ENCODE assay signal across 1 cellular context in the genomic region with DNA sequence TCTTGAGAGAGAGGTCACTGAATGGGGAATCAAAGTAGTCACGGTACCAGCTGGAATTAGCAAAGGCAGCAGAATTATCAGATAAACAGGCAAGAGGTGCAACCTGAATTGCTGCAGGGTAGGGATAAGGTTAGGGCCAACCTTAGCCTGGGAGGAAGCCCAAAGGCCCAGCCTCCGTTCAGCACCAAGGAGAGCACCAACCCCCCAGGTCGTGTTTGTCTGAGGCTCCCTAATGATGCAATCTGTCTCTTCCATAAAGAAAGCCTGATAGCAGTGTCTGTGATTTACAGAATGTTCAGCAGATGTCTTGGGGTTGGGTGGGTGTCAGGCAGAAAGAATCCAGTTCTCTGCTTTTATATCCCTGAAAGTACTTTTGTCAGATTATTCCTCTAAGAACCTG.
TF ChIP-seq lines count a peak whose summit lies in the region.

No MANE protein-coding gene starts in this region.

TF ChIP-seq in WTC11, 78 proteins besides CTCF, POLR2A, EP300 and RAD21 (continued from another document):
- 0 out of 2 replicates have a peak, but pooled peaks have one; percentile 45 for TF ChIP-seq TEAD1 (CRISPR knock-in tag; IDR thresholded peaks at IDR 0.05)
- TF ChIP-seq, protein P1, sequence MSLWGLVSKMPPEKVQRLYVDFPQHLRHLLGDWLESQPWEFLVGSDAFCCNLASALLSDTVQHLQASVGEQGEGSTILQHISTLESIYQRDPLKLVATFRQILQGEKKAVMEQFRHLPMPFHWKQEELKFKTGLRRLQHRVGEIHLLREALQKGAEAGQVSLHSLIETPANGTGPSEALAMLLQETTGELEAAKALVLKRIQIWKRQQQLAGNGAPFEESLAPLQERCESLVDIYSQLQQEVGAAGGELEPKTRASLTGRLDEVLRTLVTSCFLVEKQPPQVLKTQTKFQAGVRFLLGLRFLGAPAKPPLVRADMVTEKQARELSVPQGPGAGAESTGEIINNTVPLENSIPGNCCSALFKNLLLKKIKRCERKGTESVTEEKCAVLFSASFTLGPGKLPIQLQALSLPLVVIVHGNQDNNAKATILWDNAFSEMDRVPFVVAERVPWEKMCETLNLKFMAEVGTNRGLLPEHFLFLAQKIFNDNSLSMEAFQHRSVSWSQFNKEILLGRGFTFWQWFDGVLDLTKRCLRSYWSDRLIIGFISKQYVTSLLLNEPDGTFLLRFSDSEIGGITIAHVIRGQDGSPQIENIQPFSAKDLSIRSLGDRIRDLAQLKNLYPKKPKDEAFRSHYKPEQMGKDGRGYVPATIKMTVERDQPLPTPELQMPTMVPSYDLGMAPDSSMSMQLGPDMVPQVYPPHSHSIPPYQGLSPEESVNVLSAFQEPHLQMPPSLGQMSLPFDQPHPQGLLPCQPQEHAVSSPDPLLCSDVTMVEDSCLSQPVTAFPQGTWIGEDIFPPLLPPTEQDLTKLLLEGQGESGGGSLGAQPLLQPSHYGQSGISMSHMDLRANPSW (CRISPR knock-in tag; conservative IDR thresholded peaks at IDR 0.05; ENCODE audit: low read depth) = no peak
- no peak for TF ChIP-seq ESRRA (CRISPR knock-in tag; IDR thresholded peaks at IDR 0.05; ENCODE audit: borderline replicate concordance)
- TF ChIP-seq TEAD4 (CRISPR knock-in tag; IDR thresholded peaks at IDR 0.05) = peak; percentile 65; the same call in 1 of the 2 replicates
- TF ChIP-seq NR3C1 (CRISPR knock-in tag; conservative IDR thresholded peaks at IDR 0.05; ENCODE audit: low read depth) = no peak
- TF ChIP-seq, protein P2, sequence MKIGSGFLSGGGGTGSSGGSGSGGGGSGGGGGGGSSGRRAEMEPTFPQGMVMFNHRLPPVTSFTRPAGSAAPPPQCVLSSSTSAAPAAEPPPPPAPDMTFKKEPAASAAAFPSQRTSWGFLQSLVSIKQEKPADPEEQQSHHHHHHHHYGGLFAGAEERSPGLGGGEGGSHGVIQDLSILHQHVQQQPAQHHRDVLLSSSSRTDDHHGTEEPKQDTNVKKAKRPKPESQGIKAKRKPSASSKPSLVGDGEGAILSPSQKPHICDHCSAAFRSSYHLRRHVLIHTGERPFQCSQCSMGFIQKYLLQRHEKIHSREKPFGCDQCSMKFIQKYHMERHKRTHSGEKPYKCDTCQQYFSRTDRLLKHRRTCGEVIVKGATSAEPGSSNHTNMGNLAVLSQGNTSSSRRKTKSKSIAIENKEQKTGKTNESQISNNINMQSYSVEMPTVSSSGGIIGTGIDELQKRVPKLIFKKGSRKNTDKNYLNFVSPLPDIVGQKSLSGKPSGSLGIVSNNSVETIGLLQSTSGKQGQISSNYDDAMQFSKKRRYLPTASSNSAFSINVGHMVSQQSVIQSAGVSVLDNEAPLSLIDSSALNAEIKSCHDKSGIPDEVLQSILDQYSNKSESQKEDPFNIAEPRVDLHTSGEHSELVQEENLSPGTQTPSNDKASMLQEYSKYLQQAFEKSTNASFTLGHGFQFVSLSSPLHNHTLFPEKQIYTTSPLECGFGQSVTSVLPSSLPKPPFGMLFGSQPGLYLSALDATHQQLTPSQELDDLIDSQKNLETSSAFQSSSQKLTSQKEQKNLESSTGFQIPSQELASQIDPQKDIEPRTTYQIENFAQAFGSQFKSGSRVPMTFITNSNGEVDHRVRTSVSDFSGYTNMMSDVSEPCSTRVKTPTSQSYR (CRISPR knock-in tag; IDR thresholded peaks at IDR 0.05) = 0 out of 2 replicates have a peak, but pooled peaks have one; percentile 64
- no peak for TF ChIP-seq SMAD4 (CRISPR knock-in tag; IDR thresholded peaks at IDR 0.05)
- TF ChIP-seq, protein P3, sequence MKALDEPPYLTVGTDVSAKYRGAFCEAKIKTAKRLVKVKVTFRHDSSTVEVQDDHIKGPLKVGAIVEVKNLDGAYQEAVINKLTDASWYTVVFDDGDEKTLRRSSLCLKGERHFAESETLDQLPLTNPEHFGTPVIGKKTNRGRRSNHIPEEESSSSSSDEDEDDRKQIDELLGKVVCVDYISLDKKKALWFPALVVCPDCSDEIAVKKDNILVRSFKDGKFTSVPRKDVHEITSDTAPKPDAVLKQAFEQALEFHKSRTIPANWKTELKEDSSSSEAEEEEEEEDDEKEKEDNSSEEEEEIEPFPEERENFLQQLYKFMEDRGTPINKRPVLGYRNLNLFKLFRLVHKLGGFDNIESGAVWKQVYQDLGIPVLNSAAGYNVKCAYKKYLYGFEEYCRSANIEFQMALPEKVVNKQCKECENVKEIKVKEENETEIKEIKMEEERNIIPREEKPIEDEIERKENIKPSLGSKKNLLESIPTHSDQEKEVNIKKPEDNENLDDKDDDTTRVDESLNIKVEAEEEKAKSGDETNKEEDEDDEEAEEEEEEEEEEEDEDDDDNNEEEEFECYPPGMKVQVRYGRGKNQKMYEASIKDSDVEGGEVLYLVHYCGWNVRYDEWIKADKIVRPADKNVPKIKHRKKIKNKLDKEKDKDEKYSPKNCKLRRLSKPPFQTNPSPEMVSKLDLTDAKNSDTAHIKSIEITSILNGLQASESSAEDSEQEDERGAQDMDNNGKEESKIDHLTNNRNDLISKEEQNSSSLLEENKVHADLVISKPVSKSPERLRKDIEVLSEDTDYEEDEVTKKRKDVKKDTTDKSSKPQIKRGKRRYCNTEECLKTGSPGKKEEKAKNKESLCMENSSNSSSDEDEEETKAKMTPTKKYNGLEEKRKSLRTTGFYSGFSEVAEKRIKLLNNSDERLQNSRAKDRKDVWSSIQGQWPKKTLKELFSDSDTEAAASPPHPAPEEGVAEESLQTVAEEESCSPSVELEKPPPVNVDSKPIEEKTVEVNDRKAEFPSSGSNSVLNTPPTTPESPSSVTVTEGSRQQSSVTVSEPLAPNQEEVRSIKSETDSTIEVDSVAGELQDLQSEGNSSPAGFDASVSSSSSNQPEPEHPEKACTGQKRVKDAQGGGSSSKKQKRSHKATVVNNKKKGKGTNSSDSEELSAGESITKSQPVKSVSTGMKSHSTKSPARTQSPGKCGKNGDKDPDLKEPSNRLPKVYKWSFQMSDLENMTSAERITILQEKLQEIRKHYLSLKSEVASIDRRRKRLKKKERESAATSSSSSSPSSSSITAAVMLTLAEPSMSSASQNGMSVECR (CRISPR knock-in tag; IDR thresholded peaks at IDR 0.05; ENCODE audit: borderline replicate concordance) = peak; percentile 76; the same call in 1 of the 2 replicates
- TF ChIP-seq CREM (CRISPR knock-in tag; IDR thresholded peaks at IDR 0.05) = no peak
- peak; percentile 82 for TF ChIP-seq SMAD3 (CRISPR knock-in tag; IDR thresholded peaks at IDR 0.05; ENCODE audit: borderline replicate concordance)
- TF ChIP-seq, protein P4, sequence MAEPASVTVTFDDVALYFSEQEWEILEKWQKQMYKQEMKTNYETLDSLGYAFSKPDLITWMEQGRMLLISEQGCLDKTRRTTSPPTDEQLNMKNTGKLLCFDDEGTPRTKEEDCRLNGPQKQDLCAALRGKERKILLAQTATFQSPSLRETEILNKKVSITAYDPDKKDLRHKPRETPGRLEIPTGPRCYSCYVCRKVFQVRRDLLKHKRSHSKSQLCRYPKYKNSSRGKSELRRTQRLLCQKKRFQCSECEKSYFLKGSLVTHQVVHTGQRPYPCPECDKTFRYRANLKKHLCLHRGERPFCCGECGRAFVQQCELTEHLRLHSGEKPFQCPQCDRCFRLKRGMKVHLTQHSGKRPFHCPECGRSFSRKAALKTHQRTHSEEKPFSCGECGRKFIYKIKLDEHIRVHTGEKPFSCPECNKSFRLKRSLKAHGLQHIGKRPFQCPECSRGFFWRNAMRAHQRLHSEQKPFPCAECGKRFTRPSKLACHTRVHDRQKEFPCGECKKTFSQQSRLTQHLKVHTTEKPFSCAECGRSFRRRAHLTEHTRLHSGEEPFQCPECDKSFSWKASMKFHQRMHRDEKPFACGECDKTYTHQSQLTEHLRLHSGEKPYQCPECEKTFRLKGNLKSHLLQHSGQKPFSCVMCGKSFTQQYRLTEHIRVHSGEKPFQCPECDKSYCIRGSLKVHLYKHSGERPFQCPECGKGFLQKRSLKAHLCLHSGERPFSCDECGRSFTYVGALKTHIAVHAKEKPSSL (CRISPR knock-in tag; conservative IDR thresholded peaks at IDR 0.05) = no peak
- TF ChIP-seq, protein P5, sequence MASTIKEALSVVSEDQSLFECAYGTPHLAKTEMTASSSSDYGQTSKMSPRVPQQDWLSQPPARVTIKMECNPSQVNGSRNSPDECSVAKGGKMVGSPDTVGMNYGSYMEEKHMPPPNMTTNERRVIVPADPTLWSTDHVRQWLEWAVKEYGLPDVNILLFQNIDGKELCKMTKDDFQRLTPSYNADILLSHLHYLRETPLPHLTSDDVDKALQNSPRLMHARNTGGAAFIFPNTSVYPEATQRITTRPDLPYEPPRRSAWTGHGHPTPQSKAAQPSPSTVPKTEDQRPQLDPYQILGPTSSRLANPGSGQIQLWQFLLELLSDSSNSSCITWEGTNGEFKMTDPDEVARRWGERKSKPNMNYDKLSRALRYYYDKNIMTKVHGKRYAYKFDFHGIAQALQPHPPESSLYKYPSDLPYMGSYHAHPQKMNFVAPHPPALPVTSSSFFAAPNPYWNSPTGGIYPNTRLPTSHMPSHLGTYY (CRISPR knock-in tag; IDR thresholded peaks at IDR 0.05) = no peak
- TF ChIP-seq ATF1 (CRISPR knock-in tag; IDR thresholded peaks at IDR 0.05) = no peak
- TF ChIP-seq NFE2L1 (CRISPR knock-in tag; IDR thresholded peaks at IDR 0.05) = 0 out of 2 replicates have a peak, but pooled peaks have one; percentile 29
- no peak for TF ChIP-seq ZNF263 (CRISPR knock-in tag; IDR thresholded peaks at IDR 0.05; ENCODE audit: low read depth)
- TF ChIP-seq, protein P6, sequence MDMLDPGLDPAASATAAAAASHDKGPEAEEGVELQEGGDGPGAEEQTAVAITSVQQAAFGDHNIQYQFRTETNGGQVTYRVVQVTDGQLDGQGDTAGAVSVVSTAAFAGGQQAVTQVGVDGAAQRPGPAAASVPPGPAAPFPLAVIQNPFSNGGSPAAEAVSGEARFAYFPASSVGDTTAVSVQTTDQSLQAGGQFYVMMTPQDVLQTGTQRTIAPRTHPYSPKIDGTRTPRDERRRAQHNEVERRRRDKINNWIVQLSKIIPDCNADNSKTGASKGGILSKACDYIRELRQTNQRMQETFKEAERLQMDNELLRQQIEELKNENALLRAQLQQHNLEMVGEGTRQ (CRISPR knock-in tag; IDR thresholded peaks at IDR 0.05) = no peak
- TF ChIP-seq, protein P7, sequence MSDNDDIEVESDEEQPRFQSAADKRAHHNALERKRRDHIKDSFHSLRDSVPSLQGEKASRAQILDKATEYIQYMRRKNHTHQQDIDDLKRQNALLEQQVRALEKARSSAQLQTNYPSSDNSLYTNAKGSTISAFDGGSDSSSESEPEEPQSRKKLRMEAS (CRISPR knock-in tag; IDR thresholded peaks at IDR 0.05) = peak; percentile 44; the same call in 1 of the 2 replicates
- no peak for TF ChIP-seq PRRX2 (CRISPR knock-in tag; IDR thresholded peaks at IDR 0.05)
- TF ChIP-seq, protein P8, sequence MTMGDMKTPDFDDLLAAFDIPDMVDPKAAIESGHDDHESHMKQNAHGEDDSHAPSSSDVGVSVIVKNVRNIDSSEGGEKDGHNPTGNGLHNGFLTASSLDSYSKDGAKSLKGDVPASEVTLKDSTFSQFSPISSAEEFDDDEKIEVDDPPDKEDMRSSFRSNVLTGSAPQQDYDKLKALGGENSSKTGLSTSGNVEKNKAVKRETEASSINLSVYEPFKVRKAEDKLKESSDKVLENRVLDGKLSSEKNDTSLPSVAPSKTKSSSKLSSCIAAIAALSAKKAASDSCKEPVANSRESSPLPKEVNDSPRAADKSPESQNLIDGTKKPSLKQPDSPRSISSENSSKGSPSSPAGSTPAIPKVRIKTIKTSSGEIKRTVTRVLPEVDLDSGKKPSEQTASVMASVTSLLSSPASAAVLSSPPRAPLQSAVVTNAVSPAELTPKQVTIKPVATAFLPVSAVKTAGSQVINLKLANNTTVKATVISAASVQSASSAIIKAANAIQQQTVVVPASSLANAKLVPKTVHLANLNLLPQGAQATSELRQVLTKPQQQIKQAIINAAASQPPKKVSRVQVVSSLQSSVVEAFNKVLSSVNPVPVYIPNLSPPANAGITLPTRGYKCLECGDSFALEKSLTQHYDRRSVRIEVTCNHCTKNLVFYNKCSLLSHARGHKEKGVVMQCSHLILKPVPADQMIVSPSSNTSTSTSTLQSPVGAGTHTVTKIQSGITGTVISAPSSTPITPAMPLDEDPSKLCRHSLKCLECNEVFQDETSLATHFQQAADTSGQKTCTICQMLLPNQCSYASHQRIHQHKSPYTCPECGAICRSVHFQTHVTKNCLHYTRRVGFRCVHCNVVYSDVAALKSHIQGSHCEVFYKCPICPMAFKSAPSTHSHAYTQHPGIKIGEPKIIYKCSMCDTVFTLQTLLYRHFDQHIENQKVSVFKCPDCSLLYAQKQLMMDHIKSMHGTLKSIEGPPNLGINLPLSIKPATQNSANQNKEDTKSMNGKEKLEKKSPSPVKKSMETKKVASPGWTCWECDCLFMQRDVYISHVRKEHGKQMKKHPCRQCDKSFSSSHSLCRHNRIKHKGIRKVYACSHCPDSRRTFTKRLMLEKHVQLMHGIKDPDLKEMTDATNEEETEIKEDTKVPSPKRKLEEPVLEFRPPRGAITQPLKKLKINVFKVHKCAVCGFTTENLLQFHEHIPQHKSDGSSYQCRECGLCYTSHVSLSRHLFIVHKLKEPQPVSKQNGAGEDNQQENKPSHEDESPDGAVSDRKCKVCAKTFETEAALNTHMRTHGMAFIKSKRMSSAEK (CRISPR knock-in tag; IDR thresholded peaks at IDR 0.05; ENCODE audit: borderline replicate concordance) = no peak
- TF ChIP-seq, protein P9, sequence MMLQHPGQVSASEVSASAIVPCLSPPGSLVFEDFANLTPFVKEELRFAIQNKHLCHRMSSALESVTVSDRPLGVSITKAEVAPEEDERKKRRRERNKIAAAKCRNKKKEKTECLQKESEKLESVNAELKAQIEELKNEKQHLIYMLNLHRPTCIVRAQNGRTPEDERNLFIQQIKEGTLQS (CRISPR knock-in tag; conservative IDR thresholded peaks at IDR 0.05) = peak; percentile 92
- no peak for TF ChIP-seq KAT7 (CRISPR knock-in tag; IDR thresholded peaks at IDR 0.05; ENCODE audit: borderline replicate concordance)
- TF ChIP-seq FOXK1 (CRISPR knock-in tag; IDR thresholded peaks at IDR 0.05) = peak; percentile 59; the same call in 1 of the 2 replicates
- peak; percentile 98 for TF ChIP-seq GABPB1 (CRISPR knock-in tag; IDR thresholded peaks at IDR 0.05)
- no peak; the same call in 1 of the 2 replicates for TF ChIP-seq JUN (CRISPR knock-in tag; IDR thresholded peaks at IDR 0.05)
- TF ChIP-seq ZBTB21 (CRISPR knock-in tag; IDR thresholded peaks at IDR 0.05; ENCODE audit: borderline replicate concordance) = 0 out of 2 replicates have a peak, but pooled peaks have one; percentile 24
- TF ChIP-seq ETV6 (CRISPR knock-in tag; IDR thresholded peaks at IDR 0.05) = peak; percentile 40; the same call in 1 of the 2 replicates
- peak; percentile 60; the same call in 1 of the 2 replicates for TF ChIP-seq TP53 (CRISPR knock-in tag; IDR thresholded peaks at IDR 0.05)
- no peak for TF ChIP-seq ZNF396 (CRISPR knock-in tag; IDR thresholded peaks at IDR 0.05; ENCODE audit: borderline replicate concordance)
- TF ChIP-seq SP1 (CRISPR knock-in tag; conservative IDR thresholded peaks at IDR 0.05) = 0 out of 2 replicates have a peak, but pooled peaks have one; percentile 30
